27 cellular contexts compared by ENCODE assay signal in the genomic region with DNA sequence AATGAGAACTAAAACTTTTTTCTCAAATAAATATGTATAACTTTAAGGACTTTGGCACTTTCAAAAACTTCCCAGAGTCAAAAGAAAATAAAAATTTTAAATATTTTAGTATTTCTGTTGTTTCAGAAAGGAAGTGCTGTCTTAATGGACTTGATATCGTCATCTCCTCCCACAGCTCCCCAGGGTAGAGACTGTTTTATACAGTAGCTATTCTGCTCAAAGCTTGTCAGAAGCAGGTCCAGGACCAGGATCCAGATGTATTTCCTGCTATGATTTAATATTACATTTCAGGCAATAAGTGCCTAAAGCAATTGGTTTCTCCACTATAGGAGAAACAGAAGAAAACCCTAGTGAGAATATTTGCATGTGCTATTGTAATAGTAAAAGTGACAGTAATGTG.
"Had no signal": no experiment of that assay in that cellular context is flagged by ENCODE, and none has a peak within 500 bp of the region (broad histone marks: within the 10 kb centered on the region; RNA-seq: fewer than 3 reads in every experiment).

No MANE protein-coding gene starts in this region.

- ATAC-seq: effector memory CD8-positive, alpha-beta T cell; esophagus mucosa; foreskin keratinocyte; gastroesophageal sphincter; left colon; left lobe of liver; left ventricle myocardium superior; lower lobe of right lung; mucosa of descending colon; naive thymus-derived CD8-positive, alpha-beta T cell had no signal

- H3K4me1 ChIP-seq: colonic mucosa, esophagus squamous epithelium, foreskin keratinocyte, gastroesophageal sphincter, lower lobe of right lung had no signal

- FAIRE-seq: endometrium, frontal cortex, kidney had no signal

- DNase-seq: colonic mucosa; cortex of kidney; effector CD8-positive, alpha-beta T cell; effector memory CD8-positive, alpha-beta T cell; endodermal cell; erythroblast; esophagus squamous epithelium; foreskin keratinocyte; hypothalamus; immature natural killer cell; islet precursor cell; kidney; kidney glomerular epithelial cell; left colon; left ventricle myocardium superior; lower lobe of right lung; mesenchymal stem cell; mucosa of descending colon; naive B cell; naive thymus-derived CD8-positive, alpha-beta T cell had no signal

- H3K36me3 ChIP-seq: colonic mucosa, esophagus squamous epithelium, gastroesophageal sphincter, heart right ventricle, lower lobe of right lung had no signal

- H3K9me3 ChIP-seq: colonic mucosa, esophagus squamous epithelium, gastroesophageal sphincter, lower lobe of right lung, mucosa of descending colon had no signal

- H3K4me3 ChIP-seq: colonic mucosa, esophagus squamous epithelium, gastroesophageal sphincter, heart right ventricle, lower lobe of right lung, mucosa of descending colon had no signal

- H3K27ac ChIP-seq: colonic mucosa, epithelial cell of prostate, esophagus squamous epithelium, foreskin keratinocyte, gastroesophageal sphincter, lower lobe of right lung had no signal

- H3K27me3 ChIP-seq: colonic mucosa, esophagus squamous epithelium, foreskin keratinocyte, gastroesophageal sphincter, heart right ventricle had no signal
